ENCODE assay signal across 22 cellular contexts in genomic region chr4:36420111-36420679, GRCh38.
"Had no signal": no experiment of that assay in that cellular context is flagged by ENCODE, and none has a peak within 500 bp of the region (broad histone marks: within the 10 kb centered on the region; RNA-seq: fewer than 3 reads in every experiment).

No MANE protein-coding gene starts in this region.

- H3K36me3 ChIP-seq: left ventricle myocardium inferior, thyroid gland had no signal

- H3K4me1 ChIP-seq: left ventricle myocardium inferior, thyroid gland had no signal

- H3K4me3 Mint-ChIP-seq: activated B cell treated with CpG ODN at 0.5 μM for 24 hours; activated CD4-positive, alpha-beta T cell treated with anti-CD3 and anti-CD28 coated beads for 36 hours; activated naive CD8-positive, alpha-beta T cell treated with anti-CD3 and anti-CD28 coated beads for 36 hours; immature natural killer cell; nephron; stimulated activated naive CD8-positive, alpha-beta T cell treated with anti-CD3 and anti-CD28 coated beads, Interleukin-15, Interleukin-2, amounts not matched to agents 100 ng/mL and 50 ng/mL, for 24 hours had no signal

- H3K9me3 ChIP-seq: left ventricle myocardium inferior, thyroid gland had no signal

- H3K27ac Mint-ChIP-seq: activated B cell treated with CpG ODN at 0.5 μM for 24 hours; activated CD4-positive, alpha-beta T cell treated with anti-CD3 and anti-CD28 coated beads for 36 hours; activated naive CD8-positive, alpha-beta T cell treated with anti-CD3 and anti-CD28 coated beads for 36 hours; immature natural killer cell; nephron; stimulated activated naive CD8-positive, alpha-beta T cell treated with anti-CD3 and anti-CD28 coated beads, Interleukin-15, Interleukin-2, amounts not matched to agents 100 ng/mL and 50 ng/mL, for 24 hours had no signal

- DNase-seq: activated B cell treated with CpG ODN at 0.5 μM for 24 hours; activated CD4-positive, alpha-beta T cell treated with anti-CD3 and anti-CD28 coated beads for 36 hours; activated CD4-positive, alpha-beta T cell treated with anti-CD3 and anti-CD28 coated beads, Interleukin-2, amount 50 U/mL, for 48 hours; activated naive CD4-positive, alpha-beta T cell treated with Interleukin-2 at 50 U/mL for 16 hours; activated naive CD8-positive, alpha-beta T cell treated with anti-CD3 and anti-CD28 coated beads for 36 hours; activated T-cell treated with anti-CD3 and anti-CD28 coated beads, Interleukin-2, amount 50 U/mL, for 48 hours; cerebellar nuclear complex; immature natural killer cell; left ventricle myocardium inferior; mammary epithelial cell; midbrain; nucleus accumbens; retina; stimulated activated CD4-positive, alpha-beta T cell treated with anti-CD3 and anti-CD28 coated beads, Interleukin-4, amount 100 ng/mL, for 24 hours; substantia nigra; T-helper 9 cell; thyroid gland had no signal

- H3K36me3 Mint-ChIP-seq: activated naive CD8-positive, alpha-beta T cell treated with anti-CD3 and anti-CD28 coated beads for 36 hours; immature natural killer cell had no signal

- H3K9me3 Mint-ChIP-seq: activated naive CD8-positive, alpha-beta T cell treated with anti-CD3 and anti-CD28 coated beads for 36 hours; nephron; stimulated activated naive CD8-positive, alpha-beta T cell treated with anti-CD3 and anti-CD28 coated beads, Interleukin-15, Interleukin-2, amounts not matched to agents 100 ng/mL and 50 ng/mL, for 24 hours had no signal

- ATAC-seq: activated CD4-positive, alpha-beta T cell treated with anti-CD3 and anti-CD28 coated beads for 36 hours had no signal

- FAIRE-seq: bronchial epithelial cell had no signal

- H3K4me1 Mint-ChIP-seq: activated B cell treated with CpG ODN at 0.5 μM for 24 hours; activated CD4-positive, alpha-beta T cell treated with anti-CD3 and anti-CD28 coated beads for 36 hours; activated naive CD8-positive, alpha-beta T cell treated with anti-CD3 and anti-CD28 coated beads for 36 hours; immature natural killer cell; nephron had no signal

- H3K27ac ChIP-seq: coronary artery, epithelial cell of prostate, left ventricle myocardium inferior, thyroid gland had no signal

- H3K27me3 ChIP-seq: thyroid gland had no signal

- H3K4me3 ChIP-seq: coronary artery, left ventricle myocardium inferior, thyroid gland had no signal
